Comparison of ENCODE assay signal across 16 cellular contexts in genomic region chr1:78716186-78716585, GRCh38.
DNase-seq lines count a peak whose midpoint lies in the region; ATAC-seq and TF ChIP-seq lines count a peak whose summit lies in the region.
"Had no signal": no experiment of that assay in that cellular context is flagged by ENCODE, and none has a peak within 500 bp of the region (broad histone marks: within the 10 kb centered on the region; RNA-seq: fewer than 3 reads in every experiment).

No MANE protein-coding gene starts in this region.

- no peak overlapping the region for H3K4me3 ChIP-seq in cardiac fibroblast (replicated peaks in 1 of 2; ENCODE audit: low read depth in 2 of 2, low read length in 2 of 2)
- no peak overlapping the region for H3K4me3 ChIP-seq in mesenchymal stem cell (ENCODE audit: insufficient read depth in 1 of 2, low read depth in 1 of 2, low read length in 2 of 2)
- H3K4me3 ChIP-seq: heart left ventricle had no signal

- H3K14ac ChIP-seq in mesenchymal stem cell (ENCODE audit: low read length in 2 of 2) = no peak overlapping the region

- CTCF ChIA-PET in CD4-positive, alpha-beta T cell (lab: Charles Lee) = interaction anchor here (1.6 kb wide), 1 partner anchor 9 kb away, joined by 4 read pairs; no protein-coding TSS in a partner anchor

- H3K9me3 ChIP-seq in mesenchymal stem cell (ENCODE audit: control insufficient read depth, low read length) = peaks cover 4% of the 10 kb centered on the region
- H3K9me3 ChIP-seq in CD4-positive, alpha-beta T cell (ENCODE audit: control insufficient read depth, low read length) = no peaks in the 10 kb centered on the region
- H3K9me3 ChIP-seq: heart left ventricle had no signal

- no peaks in the 10 kb centered on the region for H3K36me3 ChIP-seq in mesenchymal stem cell (ENCODE audit: control insufficient read depth in 1 of 2, insufficient read depth in 2 of 2, low read depth in 1 of 2, low read length in 2 of 2)
- H3K36me3 ChIP-seq: heart left ventricle had no signal

- TF ChIP-seq CTCF in cardiac fibroblast (IDR thresholded peaks at IDR 0.05; ENCODE audit: low read depth, low read length) = no peak
- no peak for TF ChIP-seq CTCF in CD4-positive, alpha-beta T cell (IDR thresholded peaks at IDR 0.05)

- no peak for ATAC-seq in GM21515 (IDR thresholded peaks at IDR 0.05; ENCODE audit: unreplicated experiment)
- ATAC-seq in CD4-positive, alpha-beta T cell (ENCODE audit: poor library complexity) = no peak
- ATAC-seq: heart left ventricle, Right ventricle myocardium inferior had no signal

- H3K36me3 Mint-ChIP-seq in CD4-positive, alpha-beta T cell (ENCODE audit: low read depth) = no peaks in the 10 kb centered on the region

- POLR2A ChIA-PET in CD4-positive, alpha-beta T cell (lab: Charles Lee) = no interaction called here

- no peak overlapping the region for H3K4ac ChIP-seq in mesenchymal stem cell (ENCODE audit: low read depth in 1 of 2, low read length in 2 of 2)

- H3K4me1 Mint-ChIP-seq in CD4-positive, alpha-beta T cell (ENCODE audit: low read depth) = no peaks in the 10 kb centered on the region

- no peak overlapping the region for H2BK5ac ChIP-seq in mesenchymal stem cell (ENCODE audit: low read depth, low read length, poor library complexity, severe bottlenecking)

- no peak overlapping the region for H3K4me3 Mint-ChIP-seq in CD4-positive, alpha-beta T cell

- H3K4me1 ChIP-seq in mesenchymal stem cell (ENCODE audit: control insufficient read depth, insufficient read depth, low read depth, low read length) = no peaks in the 10 kb centered on the region

- no peak overlapping the region for H2AFZ ChIP-seq in mesenchymal stem cell (ENCODE audit: low read depth, low read length)

- peak overlapping the region; percentile 71 for H3K27ac ChIP-seq in mesenchymal stem cell (ENCODE audit: low read length, poor library complexity, severe bottlenecking)
- H3K27ac ChIP-seq in CD4-positive, alpha-beta T cell (ENCODE audit: low read depth, low read length) = no peak overlapping the region
- H3K27ac ChIP-seq: heart left ventricle had no signal

- H3K27me3 Mint-ChIP-seq in CD4-positive, alpha-beta T cell = peaks cover 9% of the 10 kb centered on the region

- H2BK15ac ChIP-seq in mesenchymal stem cell (ENCODE audit: low read depth, poor library complexity, severe bottlenecking) = no peak overlapping the region

- no peak overlapping the region for H4K8ac ChIP-seq in mesenchymal stem cell (ENCODE audit: low read length)

- H2BK12ac ChIP-seq in mesenchymal stem cell (ENCODE audit: low read length in 2 of 2) = no peak overlapping the region

- no peak overlapping the region for H3K9ac ChIP-seq in mesenchymal stem cell (ENCODE audit: low read length)

- intact Hi-C loops in CD4-positive, alpha-beta T cell (cut with DNase I, micrococcal nuclease) = no loop called here

- H3K9me3 Mint-ChIP-seq in CD4-positive, alpha-beta T cell = no peaks in the 10 kb centered on the region

- no peak overlapping the region for H3K27ac Mint-ChIP-seq in CD4-positive, alpha-beta T cell

- H4K91ac ChIP-seq in mesenchymal stem cell (ENCODE audit: low read length) = no peak overlapping the region

- H3K18ac ChIP-seq in mesenchymal stem cell (ENCODE audit: low read depth in 1 of 2, low read length in 2 of 2) = no peak overlapping the region

- no peaks in the 10 kb centered on the region for H3K79me1 ChIP-seq in mesenchymal stem cell (replicated peaks; ENCODE audit: low read length, poor library complexity, severe bottlenecking)

- no peak overlapping the region for H3K4me2 ChIP-seq in mesenchymal stem cell (ENCODE audit: low read length, poor library complexity, severe bottlenecking)

- peak; percentile 16 for DNase-seq in A172 (ENCODE audit: low spot score)
- DNase-seq in HS-27A (ENCODE audit: low read depth) = peak; percentile 73
- peak; percentile 56 to 84 for DNase-seq in cardiac fibroblast (ENCODE audit: low read depth in 2 of 2)
- no peak for DNase-seq in mesenchymal stem cell
- no peak for DNase-seq in inferior parietal cortex (ENCODE audit: extremely low spot score)
- DNase-seq in CD1c-positive myeloid dendritic cell (ENCODE audit: extremely low spot score) = no peak
- no peak for DNase-seq in CD4-positive, alpha-beta T cell
- DNase-seq: 8988T; activated CD4-positive, alpha-beta T cell treated with anti-CD3 and anti-CD28 coated beads for 1 hour; activated CD8-positive, alpha-beta memory T cell treated with anti-CD3 and anti-CD28 coated beads, Interleukin-2, amount 50 U/mL, for 4 hours; activated naive CD4-positive, alpha-beta T cell; COR-L47; heart left ventricle; stimulated activated CD4-positive, alpha-beta T cell treated with anti-CD3 and anti-CD28 coated beads, Interleukin-1b, Interleukin-23, amount 100 ng/mL, for 48 hours had no signal

- H2BK120ac ChIP-seq in mesenchymal stem cell (ENCODE audit: low read depth, low read length) = no peak overlapping the region

- H2AK5ac ChIP-seq in mesenchymal stem cell (ENCODE audit: low read length, severe bottlenecking) = no peak overlapping the region

- H3K27me3 ChIP-seq in mesenchymal stem cell (ENCODE audit: control insufficient read depth in 1 of 2, insufficient read depth in 1 of 2, low read length in 2 of 2) = no peaks in the 10 kb centered on the region
- no peaks in the 10 kb centered on the region for H3K27me3 ChIP-seq in CD4-positive, alpha-beta T cell (ENCODE audit: control insufficient read depth, insufficient read depth, low read length)
- H3K27me3 ChIP-seq: heart left ventricle had no signal

- H3K23ac ChIP-seq in mesenchymal stem cell (ENCODE audit: low read length in 2 of 2) = no peak overlapping the region

Comparison
In these comparisons a context has a peak if more than half of its experiments do, and no peak if none do; other contexts are left out.
1. DNase-seq: peak in A172 (single experiment), HS-27A (single experiment) and cardiac fibroblast (2 of 2); none in mesenchymal stem cell (single experiment), inferior parietal cortex (single experiment), CD1c-positive myeloid dendritic cell (single experiment) and CD4-positive, alpha-beta T cell (0 of 10).